In the genomic region with DNA sequence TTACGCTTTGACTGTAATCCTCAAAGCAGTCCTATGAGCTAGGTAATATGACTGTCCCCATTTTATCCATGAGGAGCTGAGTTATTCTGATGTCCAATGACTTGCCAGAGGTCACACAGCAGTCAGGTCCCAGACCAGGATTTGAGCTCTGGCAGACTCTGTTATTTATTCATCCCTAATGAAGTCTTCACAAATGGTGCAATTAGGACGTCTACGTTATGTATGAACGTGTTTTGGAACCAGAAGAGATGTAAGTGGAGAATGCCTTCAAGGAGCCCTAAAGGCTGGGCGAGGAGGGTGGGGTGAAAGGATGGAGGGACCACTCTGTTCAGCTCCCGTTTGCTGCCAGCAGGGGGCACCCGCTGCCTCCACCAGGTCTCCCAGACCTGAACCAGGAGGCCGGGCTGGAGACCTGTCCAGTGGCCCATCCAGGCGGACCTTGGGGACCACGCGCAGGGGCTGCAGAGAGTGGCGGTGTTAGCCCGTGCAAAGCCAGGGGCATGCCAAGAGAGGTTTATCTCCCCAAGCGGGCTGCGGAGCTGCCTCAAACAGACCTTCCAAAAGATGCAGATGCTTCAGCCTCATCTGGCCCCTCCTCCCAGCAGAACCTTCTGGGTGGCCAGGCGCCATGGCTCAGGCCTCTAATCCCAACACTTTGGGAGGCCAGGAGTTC, we compare ENCODE assay signal across 8 cellular contexts. TPM values are rescaled to one million over a fixed set of nuclear protein-coding genes. Genes with fewer than 3 reads are reported as not detected.
DNase-seq lines count a peak whose midpoint lies in the region; ATAC-seq and TF ChIP-seq lines count a peak whose summit lies in the region.

No MANE protein-coding gene starts in this region.

- H3K27ac ChIP-seq in coronary artery, result no peak overlapping the region

- H3K4me3 ChIP-seq in coronary artery, result no peak overlapping the region

- DNase-seq in AG20443 (ENCODE audit: low spot score), result peak; percentile 88
- peak; percentile 81 for DNase-seq in GM20000 (ENCODE audit: low spot score)
- peak; percentile 54 for DNase-seq in NCI-H460 (ENCODE audit: extremely low read depth, low read depth)
- peak; percentile 76 for DNase-seq in activated CD4-positive, alpha-beta T cell treated with anti-CD3 and anti-CD28 coated beads, Interleukin-2, amount 50 U/mL, for 1 hour
- no peak for DNase-seq in coronary artery (ENCODE audit: low spot score)
- DNase-seq in medulla oblongata (ENCODE audit: extremely low spot score), result peak; percentile 64
- peak; percentile 60 to 64 for DNase-seq in stimulated activated CD8-positive, alpha-beta memory T cell treated with anti-CD3 and anti-CD28 coated beads, Interleukin-15, amount 100 ng/mL, for 48 hours (ENCODE audit: low read depth in 2 of 2)

- ATAC-seq in HG03175 (IDR thresholded peaks at IDR 0.05; ENCODE audit: unreplicated experiment), result no peak

- peak; percentile 88 for TF ChIP-seq CTCF in GM20000 (IDR thresholded peaks at IDR 0.05; ENCODE audit: extremely low read depth, missing control alignments)
- TF ChIP-seq CTCF in coronary artery (IDR thresholded peaks at IDR 0.05), result peak; percentile 78

RNA-seq across cellular contexts. Expression of a gene that starts 15.2 kb away (rescaled TPM):
- total RNA-seq in NCI-H460 (2014; rRNA removed; shearing (Covaris generic)), result 13.8 and 16.3 TPM in 2 replicates
- 38.7 and 43.6 TPM in 2 replicates for polyA plus RNA-seq in NCI-H460 (2014; cell fraction: nucleus; rRNA removed)

RNA-seq across cellular contexts. Expression of a gene that starts 21.5 kb away (rescaled TPM):
- not detected in 2 replicates for total RNA-seq in NCI-H460 (2014; rRNA removed; shearing (Covaris generic))
- not detected in 2 replicates for polyA plus RNA-seq in NCI-H460 (2014; cell fraction: nucleus; rRNA removed)

RNA-seq across cellular contexts. Expression of a gene that starts 41.8 kb away (rescaled TPM):
- total RNA-seq in NCI-H460 (2014; rRNA removed; shearing (Covaris generic)), result not detected in 2 replicates
- polyA plus RNA-seq in NCI-H460 (2014; cell fraction: nucleus; rRNA removed), result 0.28 TPM in 1 of 2 replicates, not detected in the other

RNA-seq across cellular contexts. Expression of a gene that starts 52.8 kb away (rescaled TPM):
- total RNA-seq in NCI-H460 (2014; rRNA removed; shearing (Covaris generic)), result 10.7 and 13.2 TPM in 2 replicates
- polyA plus RNA-seq in NCI-H460 (2014; cell fraction: nucleus; rRNA removed), result 6.3 and 8.9 TPM in 2 replicates
